In the genomic region with DNA sequence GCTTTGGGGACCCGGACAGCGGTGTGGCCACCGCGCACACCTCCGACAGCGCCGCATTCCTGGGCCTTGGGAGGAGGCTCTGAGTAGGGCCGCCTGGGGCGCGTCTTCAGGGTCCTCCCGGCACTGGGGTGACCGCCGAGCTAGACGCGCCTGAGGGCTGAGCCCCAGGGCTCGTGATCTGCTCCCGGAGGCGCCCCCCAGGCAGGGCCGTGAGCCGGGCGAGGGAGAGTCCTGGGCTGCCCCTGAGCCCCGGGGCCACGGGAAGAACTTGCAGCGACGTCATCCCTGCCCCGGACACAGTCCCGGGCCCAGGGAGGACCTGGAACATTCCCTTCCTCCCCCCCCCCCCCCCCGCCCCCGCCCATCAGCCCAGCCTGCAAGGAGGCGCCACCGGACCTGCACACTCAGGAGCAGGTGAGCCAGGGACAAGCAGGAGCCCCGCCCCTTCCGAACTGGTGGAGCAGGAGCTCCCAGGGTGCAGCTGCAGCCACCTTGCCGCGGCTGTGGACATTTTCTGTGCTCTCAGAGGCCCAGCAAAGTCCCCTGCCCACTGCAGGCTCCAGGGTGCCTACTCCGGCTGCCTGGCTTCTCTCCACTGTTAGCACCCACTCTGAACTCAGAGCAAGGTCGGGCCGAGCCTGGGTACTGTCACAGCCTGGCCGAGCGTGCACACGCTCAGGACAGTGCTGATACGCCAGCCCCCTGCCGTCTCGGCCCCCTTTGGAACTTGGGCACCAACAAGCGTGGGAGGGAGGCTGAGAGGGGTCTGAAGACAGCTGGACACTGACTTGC, we compare ENCODE assay signal across 8 cellular contexts. TPM values are rescaled to one million over a fixed set of nuclear protein-coding genes. Genes with fewer than 3 reads are reported as not detected.
DNase-seq lines count a peak whose midpoint lies in the region; ATAC-seq and TF ChIP-seq lines count a peak whose summit lies in the region.

No MANE protein-coding gene starts in this region.

- no peaks in the 10 kb centered on the region for H3K9me3 Mint-ChIP-seq in activated CD4-positive, alpha-beta T cell treated with anti-CD3 and anti-CD28 coated beads, Interleukin-2, amount 10 ng/mL, durations not matched to agents 7 days and 5 days

- TF ChIP-seq CTCF in Peyer's patch (IDR thresholded peaks at IDR 0.05) (peak in 1 of 6 experiments; percentile 10), left lung (IDR thresholded peaks at IDR 0.05) (no peak)

- H3K27me3 Mint-ChIP-seq in activated CD4-positive, alpha-beta T cell treated with anti-CD3 and anti-CD28 coated beads, Interleukin-2, amount 10 ng/mL, durations not matched to agents 7 days and 5 days, result peaks cover 35% of the 10 kb centered on the region

- H3K4me3 ChIP-seq in Peyer's patch, result peak overlapping the region; percentile 61 to 88 (median 76)
- peak overlapping the region; percentile 78 to 79 for H3K4me3 ChIP-seq in duodenal mucosa (ENCODE audit: low read depth in 1 of 2, low read length in 2 of 2)
- H3K4me3 ChIP-seq in left lung, result peak overlapping the region; percentile 60 to 80

- H3K9me3 ChIP-seq in Peyer's patch (no peaks in the 10 kb centered on the region), duodenal mucosa (ENCODE audit: control insufficient read depth in 1 of 2, low read length in 2 of 2) (no peaks in the 10 kb centered on the region), left lung (no peaks in the 10 kb centered on the region)

- H3K36me3 ChIP-seq in Peyer's patch (peaks cover 0 to 6% (median 0%) of the 10 kb centered on the region in 3 donors), duodenal mucosa (ENCODE audit: control insufficient read depth in 1 of 2, insufficient read depth in 2 of 2, low read length in 2 of 2) (no peaks in the 10 kb centered on the region), left lung (peaks cover 0 to 26% of the 10 kb centered on the region in 2 donors)

- intact Hi-C loops in left lung (cut with DNase I), result loop anchor here in 1 of 2 donors (10.0 kb wide), 1 partner anchor 250 kb away; no protein-coding TSS in a partner anchor

- peak; percentile 85 to 87 for TF ChIP-seq POLR2A in Peyer's patch (IDR thresholded peaks at IDR 0.05)

- H3K4me1 ChIP-seq in Peyer's patch (peaks cover 0 to 7% (median 0%) of the 10 kb centered on the region in 4 donors), duodenal mucosa (ENCODE audit: control insufficient read depth in 1 of 2, insufficient read depth in 2 of 2, low read length in 2 of 2) (peaks cover 4 to 12% of the 10 kb centered on the region in 2 donors), left lung (peaks cover 0 to 7% of the 10 kb centered on the region in 2 donors)

- H3K36me3 Mint-ChIP-seq in activated CD4-positive, alpha-beta T cell treated with anti-CD3 and anti-CD28 coated beads, Interleukin-2, amount 10 ng/mL, durations not matched to agents 7 days and 5 days (ENCODE audit: low read depth), result no peaks in the 10 kb centered on the region

- peak overlapping the region; percentile 54 for H3K27ac Mint-ChIP-seq in activated CD4-positive, alpha-beta T cell treated with anti-CD3 and anti-CD28 coated beads, Interleukin-2, amount 10 ng/mL, durations not matched to agents 7 days and 5 days

- peak overlapping the region; percentile 84 to 97 for H3K9ac ChIP-seq in duodenal mucosa (ENCODE audit: low read depth in 1 of 2, low read length in 2 of 2)

- H3K4me3 Mint-ChIP-seq in activated CD4-positive, alpha-beta T cell treated with anti-CD3 and anti-CD28 coated beads, Interleukin-2, amount 10 ng/mL, durations not matched to agents 7 days and 5 days, result peak overlapping the region; percentile 62

- POLR2A ChIA-PET in activated CD4-positive, alpha-beta T cell treated with anti-CD3 and anti-CD28 coated beads, Interleukin-2, amount 10 ng/mL, durations not matched to agents 7 days and 5 days (lab: Charles Lee), result no interaction called here

- H3K27me3 ChIP-seq in Peyer's patch (no peaks in the 10 kb centered on the region), duodenal mucosa (ENCODE audit: control insufficient read depth in 1 of 2, insufficient read depth in 2 of 2, low read length in 2 of 2) (no peaks in the 10 kb centered on the region), left lung (peaks cover 0 to 11% of the 10 kb centered on the region in 2 donors)

- H3K27ac ChIP-seq in Peyer's patch (peak overlapping the region; percentile 72 to 97 (median 94)), duodenal mucosa (ENCODE audit: low read depth, low read length) (peak overlapping the region; percentile 96), left lung (peak overlapping the region; percentile 88 to 99)

- H3K4me1 Mint-ChIP-seq in activated CD4-positive, alpha-beta T cell treated with anti-CD3 and anti-CD28 coated beads, Interleukin-2, amount 10 ng/mL, durations not matched to agents 7 days and 5 days, result peaks cover 5% of the 10 kb centered on the region

- CTCF ChIA-PET in activated CD4-positive, alpha-beta T cell treated with anti-CD3 and anti-CD28 coated beads, Interleukin-2, amount 10 ng/mL, durations not matched to agents 7 days and 5 days (lab: Charles Lee), result interaction anchor here (1.4 kb wide), 1 partner anchor 15 kb away, joined by 7 read pairs; no protein-coding TSS in a partner anchor

- no peak for DNase-seq in activated CD4-positive, alpha-beta T cell treated with anti-CD3 and anti-CD28 coated beads, Interleukin-2, amount 10 ng/mL, durations not matched to agents 7 days and 5 days
- no peak for DNase-seq in activated CD4-positive, alpha-beta T cell treated with anti-CD3 and anti-CD28 coated beads for 1 hour
- peak; percentile 34 to 92 (median 90) for DNase-seq in Peyer's patch
- peak; percentile 89 to 92 for DNase-seq in left lung
- peak; percentile 23 for DNase-seq in stimulated activated CD4-positive, alpha-beta T cell treated with anti-CD3 and anti-CD28 coated beads, Interleukin-4, amount 100 ng/mL, for 1 hour
- DNase-seq in CD1c-positive myeloid dendritic cell (ENCODE audit: extremely low spot score), result no peak

- ATAC-seq in left lung, result peak; percentile 90
- no peak for ATAC-seq in GM18502 (IDR thresholded peaks at IDR 0.05; ENCODE audit: poor library complexity, unreplicated experiment)

RNA-seq across cellular contexts. Expression of a gene that starts 50.7 kb away (rescaled TPM):
- total RNA-seq in activated CD4-positive, alpha-beta T cell treated with anti-CD3 and anti-CD28 coated beads, Interleukin-2, amount 10 ng/mL, durations not matched to agents 7 days and 5 days, result not detected
- total RNA-seq in Peyer's patch (100 to 1,000 TPM in 1 of 4 donors, 10 to 100 TPM in 3; 39.8 to 201 (median 88.8) TPM), left lung (1,000 to 10,000 TPM; 2,565 to 2,660 TPM)

Comparison
In these comparisons a context has a peak if more than half of its experiments do, and no peak if none do; other contexts are left out.
1. DNase-seq: peak in Peyer's patch (3 of 3), left lung (2 of 2) and stimulated activated CD4-positive, alpha-beta T cell treated with anti-CD3 and anti-CD28 coated beads, Interleukin-4, amount 100 ng/mL, for 1 hour (single experiment); none in activated CD4-positive, alpha-beta T cell treated with anti-CD3 and anti-CD28 coated beads, Interleukin-2, amount 10 ng/mL, durations not matched to agents 7 days and 5 days (single experiment), activated CD4-positive, alpha-beta T cell treated with anti-CD3 and anti-CD28 coated beads for 1 hour (single experiment) and CD1c-positive myeloid dendritic cell (single experiment).
2. RNA of a gene that starts 50.7 kb away (total RNA-seq): 2,565 to 2,660 TPM in left lung and 39.8 to 201 TPM in Peyer's patch; not detected in activated CD4-positive, alpha-beta T cell treated with anti-CD3 and anti-CD28 coated beads, Interleukin-2, amount 10 ng/mL, durations not matched to agents 7 days and 5 days; every median in the first group is over 10 times any median in the second.
3. Peak in every context shown above with its lines, with median percentiles within 50 percentile points of each other: H3K27ac ChIP-seq and H3K4me3 ChIP-seq.